ENCODE assay signal across 11 cellular contexts in the genomic region with DNA sequence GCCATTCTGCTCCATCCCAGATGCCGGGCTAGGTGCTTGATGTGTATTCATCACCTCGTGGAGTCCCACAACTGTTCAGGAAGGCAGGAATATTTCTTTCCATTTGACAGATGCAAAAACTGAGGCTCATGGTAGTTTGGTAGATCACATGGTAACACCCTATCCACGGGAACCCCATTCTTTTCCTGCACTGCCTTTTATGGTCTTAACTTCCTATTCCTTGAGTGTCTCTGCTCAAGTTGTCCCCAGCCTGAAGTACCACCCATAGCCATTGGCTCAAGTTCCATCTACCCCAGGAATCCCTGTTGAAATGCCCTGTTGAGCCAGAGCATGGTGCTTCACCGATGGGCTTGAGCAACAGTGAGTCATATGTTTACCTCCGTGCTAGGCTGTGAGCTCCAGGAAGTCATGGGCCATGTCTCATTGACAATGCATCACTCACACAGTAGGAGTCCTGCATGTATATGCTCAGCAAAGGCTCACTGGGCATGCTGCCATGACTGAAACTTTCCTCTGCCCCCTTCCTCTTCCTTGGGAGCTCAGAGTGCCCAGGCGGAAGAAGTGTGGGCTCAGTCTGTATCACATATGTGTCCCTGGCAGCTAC.
DNase-seq lines count a peak whose midpoint lies in the region; ATAC-seq and TF ChIP-seq lines count a peak whose summit lies in the region.
"Had no signal": no experiment of that assay in that cellular context is flagged by ENCODE, and none has a peak within 500 bp of the region (broad histone marks: within the 10 kb centered on the region; RNA-seq: fewer than 3 reads in every experiment).

No MANE protein-coding gene starts in this region.

- BruUV-seq in Caco-2 (replicated peaks; lab: Mats Ljungman, UMichigan): no TSS peak

- H3K27ac Mint-ChIP-seq in T-helper 17 cell (no peak overlapping the region), Caco-2 (ENCODE audit: unreplicated experiment) (no peak overlapping the region)

- DNase-seq in HCEC 1CT (peak; percentile 99), T-helper 17 cell (no peak), hepatic stellate cell (ENCODE audit: low spot score) (peak; percentile 47), Caco-2 (no peak)
- DNase-seq: DMS79 treated with DMSO at 0.1 percent for 48 hours, NCI-H2227 treated with DMSO at 0.1 percent for 48 hours, pancreas had no signal

- H3K4me3 ChIP-seq in ACC112 (ENCODE audit: low read depth, low read length): peak overlapping the region; percentile 2; the same call in 1 of the 2 replicates
- no peak overlapping the region for H3K4me3 ChIP-seq in Caco-2 (ENCODE audit: low read depth, low read length)
- H3K4me3 ChIP-seq: pancreas had no signal

- H3K4me1 Mint-ChIP-seq in T-helper 17 cell (peaks cover 4% of the 10 kb centered on the region), Caco-2 (ENCODE audit: low read depth, unreplicated experiment) (no peaks in the 10 kb centered on the region)

- H3K36me3 ChIP-seq in ACC112 (ENCODE audit: insufficient read depth, low read length): no peaks in the 10 kb centered on the region
- no peaks in the 10 kb centered on the region for H3K36me3 ChIP-seq in Caco-2 (ENCODE audit: control insufficient read depth, insufficient read depth, low read length)
- H3K36me3 ChIP-seq: pancreas had no signal

- H3K27me3 Mint-ChIP-seq in T-helper 17 cell: no peaks in the 10 kb centered on the region
- peaks cover 21% of the 10 kb centered on the region for H3K27me3 Mint-ChIP-seq in Caco-2 (ENCODE audit: insufficient read depth, unreplicated experiment)

- POLR2A ChIA-PET in Caco-2 (lab: Charles Lee): no interaction called here

- H3K4me3 Mint-ChIP-seq in T-helper 17 cell: no peak overlapping the region
- H3K4me3 Mint-ChIP-seq in Caco-2 (ENCODE audit: unreplicated experiment): no peak overlapping the region

- H2AFZ ChIP-seq in ACC112 (ENCODE audit: low read length, unreplicated experiment): no peak overlapping the region

- TF ChIP-seq CTCF in Caco-2 (IDR thresholded peaks at IDR 0.05; ENCODE audit: insufficient read depth in 1 of 2, low read depth in 1 of 2, low read length in 1 of 2, severe bottlenecking in 1 of 2, unreplicated experiment in 1 of 2): no peak

- H3K4me1 ChIP-seq in ACC112 (ENCODE audit: control insufficient read depth, insufficient read depth, low read length, unreplicated experiment): peaks cover 34% of the 10 kb centered on the region
- no peaks in the 10 kb centered on the region for H3K4me1 ChIP-seq in Caco-2
- H3K4me1 ChIP-seq: pancreas had no signal

- peak overlapping the region; percentile 98 for H3K27ac ChIP-seq in ACC112 (ENCODE audit: low read depth, low read length)
- H3K27ac ChIP-seq: pancreas had no signal

- no peaks in the 10 kb centered on the region for H3K79me2 ChIP-seq in ACC112 (ENCODE audit: control insufficient read depth, insufficient read depth, low read length, unreplicated experiment)

- intact Hi-C loops in Caco-2 (cut with micrococcal nuclease; ENCODE audit: unreplicated experiment): no loop called here

- CTCF ChIA-PET in Caco-2 (lab: Charles Lee): no interaction called here

- H3K9me3 ChIP-seq in T-helper 17 cell (ENCODE audit: control insufficient read depth, low read length, poor library complexity, severe bottlenecking) (no peaks in the 10 kb centered on the region), Caco-2 (no peaks in the 10 kb centered on the region)
- H3K9me3 ChIP-seq: pancreas had no signal

- H3K36me3 Mint-ChIP-seq in T-helper 17 cell (ENCODE audit: low read depth) (no peaks in the 10 kb centered on the region), Caco-2 (ENCODE audit: insufficient read depth, unreplicated experiment) (no peaks in the 10 kb centered on the region)

- H3K27me3 ChIP-seq in ACC112 (ENCODE audit: insufficient read depth, low read length) (no peaks in the 10 kb centered on the region), Caco-2 (replicated peaks; ENCODE audit: control insufficient read depth, insufficient read depth, low read length) (no peaks in the 10 kb centered on the region)
- H3K27me3 ChIP-seq: pancreas had no signal

- ATAC-seq in T-helper 17 cell (peak; percentile 36), HG02610 (IDR thresholded peaks at IDR 0.05; ENCODE audit: unreplicated experiment) (no peak), HG03521 (IDR thresholded peaks at IDR 0.05; ENCODE audit: unreplicated experiment) (no peak), HG02885 (IDR thresholded peaks at IDR 0.05; ENCODE audit: poor library complexity, unreplicated experiment) (no peak)

- H3K9me3 Mint-ChIP-seq in Caco-2 (ENCODE audit: unreplicated experiment): no peaks in the 10 kb centered on the region

Comparison
In these comparisons a context has a peak if more than half of its experiments do, and no peak if none do; other contexts are left out.
1. DNase-seq: peak in HCEC 1CT (single experiment) and hepatic stellate cell (single experiment); none in T-helper 17 cell (0 of 3) and Caco-2 (0 of 2).